8 cellular contexts compared by ENCODE assay signal in the genomic region with DNA sequence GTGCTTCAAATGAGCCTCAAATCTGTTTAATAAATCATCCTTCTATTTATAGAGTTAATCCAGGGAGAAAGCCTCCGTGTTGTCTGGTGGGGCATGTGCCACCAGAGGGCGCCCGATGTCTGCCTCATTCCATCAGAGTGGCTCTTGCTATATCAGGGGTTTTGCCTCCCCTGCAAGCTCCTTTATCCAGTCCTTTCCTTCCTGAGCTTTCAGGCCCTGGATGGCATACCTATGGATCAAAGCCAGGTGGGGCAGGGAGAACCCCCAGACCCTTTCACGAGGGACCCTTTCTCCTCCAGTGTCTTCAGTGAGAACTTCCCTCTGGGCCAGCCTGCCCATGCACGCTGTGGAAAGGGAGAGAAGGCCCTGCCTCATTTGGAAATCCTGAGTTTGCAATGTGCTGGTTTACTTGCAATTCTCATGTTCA. TPM values are rescaled to one million over a fixed set of nuclear protein-coding genes. Genes with fewer than 3 reads are reported as not detected.
DNase-seq lines count a peak whose midpoint lies in the region; ATAC-seq and TF ChIP-seq lines count a peak whose summit lies in the region.

No MANE protein-coding gene starts in this region.

- no peaks in the 10 kb centered on the region for H3K27me3 ChIP-seq in gastrocnemius medialis

- no peak for TF ChIP-seq POLR2A in gastrocnemius medialis (IDR thresholded peaks at IDR 0.05)

- H3K27ac ChIP-seq in gastrocnemius medialis, result peak overlapping the region in 3 of 4 donors; percentile 37 to 52 (median 39)

- peak; percentile 81 for TF ChIP-seq CTCF in GM13976 (IDR thresholded peaks at IDR 0.05; ENCODE audit: borderline replicate concordance, control extremely low read depth, extremely low read depth, insufficient read depth, missing control alignments)
- peak; percentile 92 for TF ChIP-seq CTCF in astrocyte of the cerebellum (IDR thresholded peaks at IDR 0.05; ENCODE audit: low read depth, low read length, missing control alignments)
- TF ChIP-seq CTCF in gastrocnemius medialis (IDR thresholded peaks at IDR 0.05 in 4 of 5, conservative IDR thresholded peaks at IDR 0.05 in 1 of 5), result peak; percentile 76 to 90 (median 88)

- in situ Hi-C loops in GM13976 (cut with MboI; ENCODE audit: low sequenced_read_pairs, unreplicated experiment) (loop anchor here (25.0 kb wide), 1 partner anchor 842 kb away; the partner anchor contains the start of gene OSR1), astrocyte of the cerebellum (cut with HindIII; ENCODE audit: low sequenced_read_pairs) (loop anchor here (25.0 kb wide), 1 partner anchor 217 kb away; no protein-coding TSS in a partner anchor), gastrocnemius medialis (cut with MboI; ENCODE audit: low sequenced_read_pairs in 4 of 4) (loop anchor here (10.0 to 25.0 kb wide), 3 partner anchors 842 to 1344 kb away; partner anchors contain the start of gene OSR1 (in 4 of the 4))

- intact Hi-C loops in gastrocnemius medialis (cut with DNase I; ENCODE audit: low total_unique reads), result loop anchor here (1.0 to 10.0 kb wide), 4 partner anchors 38 to 1343 kb away; no protein-coding TSS in a partner anchor

- DNase-seq in GM13976 (ENCODE audit: low spot score), result peak; percentile 62
- DNase-seq in NCI-H187 (lab: John Stamatoyannopoulos, UW), result peak; percentile 46 to 52
- DNase-seq in T-helper 9 cell, result peak; percentile 70
- DNase-seq in astrocyte of the cerebellum (ENCODE audit: low read depth), result peak; percentile 60
- DNase-seq in hippocampal formation (lab: John Stamatoyannopoulos, UW), result peak; percentile 24 to 60
- peak; percentile 49 to 81 for DNase-seq in gastrocnemius medialis

- H3K4me3 ChIP-seq in astrocyte of the cerebellum (ENCODE audit: low read depth, low read length), result no peak overlapping the region
- peak overlapping the region in 2 of 4 donors; percentile 4 to 26 for H3K4me3 ChIP-seq in gastrocnemius medialis

- peaks cover 14 to 38% of the 10 kb centered on the region in 2 donors for H3K4me1 ChIP-seq in gastrocnemius medialis

- no peaks in the 10 kb centered on the region for H3K9me3 ChIP-seq in gastrocnemius medialis

- no peaks in the 10 kb centered on the region for H3K36me3 ChIP-seq in gastrocnemius medialis

- peak; percentile 89 for ATAC-seq in HG02759 (IDR thresholded peaks at IDR 0.05; ENCODE audit: unreplicated experiment)
- ATAC-seq in gastrocnemius medialis, result peak; percentile 85 to 96
- ATAC-seq in HG03521 (IDR thresholded peaks at IDR 0.05; ENCODE audit: unreplicated experiment), result no peak

RNA-seq across cellular contexts. Expression of gene RDH14, which starts 39.8 kb away (rescaled TPM):
- total RNA-seq in gastrocnemius medialis, result 10 to 100 TPM; 24.6 to 55.4 (median 49.8) TPM
